Comparison of ENCODE assay signal across 10 cellular contexts in the genomic region with DNA sequence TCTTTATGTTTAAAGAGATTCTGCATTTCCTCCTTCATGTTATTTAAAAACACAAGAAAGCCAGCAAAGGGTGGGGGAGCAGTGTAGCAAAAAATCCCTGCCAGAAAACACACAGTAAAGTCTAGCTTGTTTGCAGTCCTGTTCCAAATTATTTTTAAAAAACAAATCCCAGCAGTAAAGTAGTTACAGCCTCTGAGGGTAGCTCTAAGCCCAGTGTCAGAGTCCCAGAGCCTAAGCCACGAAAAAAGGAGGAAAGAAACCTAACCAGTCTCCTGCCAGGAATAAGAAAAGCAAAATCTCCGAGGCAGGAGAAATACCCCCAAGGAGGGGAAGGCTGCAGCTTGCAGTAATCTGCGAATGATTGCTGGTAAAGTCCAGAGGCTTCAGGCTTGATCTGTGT.
DNase-seq lines count a peak whose midpoint lies in the region; ATAC-seq and TF ChIP-seq lines count a peak whose summit lies in the region.
"Had no signal": no experiment of that assay in that cellular context is flagged by ENCODE, and none has a peak within 500 bp of the region (broad histone marks: within the 10 kb centered on the region; RNA-seq: fewer than 3 reads in every experiment).

No MANE protein-coding gene starts in this region.

- no peaks in the 10 kb centered on the region for H3K9me3 Mint-ChIP-seq in natural killer cell
- no peaks in the 10 kb centered on the region for H3K9me3 Mint-ChIP-seq in activated CD4-positive, alpha-beta T cell treated with anti-CD3 and anti-CD28 coated beads, Interleukin-2, amount 10 ng/mL, durations not matched to agents 24 days and 14 days
- H3K9me3 Mint-ChIP-seq: neural crest cell had no signal

- H3K36me3 ChIP-seq in PC-3 (ENCODE audit: low read depth, low read length) (no peaks in the 10 kb centered on the region), esophagus muscularis mucosa (no peaks in the 10 kb centered on the region), mesodermal cell (ENCODE audit: control insufficient read depth, insufficient read depth, low read length) (no peaks in the 10 kb centered on the region), subcutaneous abdominal adipose tissue (ENCODE audit: control insufficient read depth in 5 of 5, insufficient read depth in 5 of 5, low read length in 5 of 5) (no peaks in the 10 kb centered on the region)

- H3K79me2 ChIP-seq in PC-3 (ENCODE audit: low read length) = no peaks in the 10 kb centered on the region

- TF ChIP-seq CTCF in PC-3 (conservative IDR thresholded peaks at IDR 0.05; ENCODE audit: low read depth, low read length) (no peak), esophagus muscularis mucosa (IDR thresholded peaks at IDR 0.05) (no peak), natural killer cell (IDR thresholded peaks at IDR 0.05) (no peak)

- H3K9me2 ChIP-seq in PC-3 (replicated peaks; ENCODE audit: low read length) = no peaks in the 10 kb centered on the region

- H3K4me2 ChIP-seq in PC-3 (ENCODE audit: low read length) = peak overlapping the region; percentile 56; the same call in 1 of the 2 replicates

- no peak for TF ChIP-seq EP300 in esophagus muscularis mucosa (IDR thresholded peaks at IDR 0.05)

- DNase-seq in PC-3 = no peak
- no peak for DNase-seq in esophagus muscularis mucosa (ENCODE audit: extremely low spot score)
- no peak for DNase-seq in natural killer cell
- no peak for DNase-seq in HCEC 1CT
- DNase-seq in activated CD4-positive, alpha-beta T cell treated with anti-CD3 and anti-CD28 coated beads, Interleukin-2, amount 10 ng/mL, durations not matched to agents 24 days and 14 days = no peak
- DNase-seq: NCI-H2029 had no signal

- H3K9me3 ChIP-seq in PC-3 (ENCODE audit: low read length) (no peaks in the 10 kb centered on the region), esophagus muscularis mucosa (no peaks in the 10 kb centered on the region), mesodermal cell (ENCODE audit: control insufficient read depth, low read length) (peaks cover 9% of the 10 kb centered on the region), subcutaneous abdominal adipose tissue (ENCODE audit: control insufficient read depth in 5 of 5, low read length in 5 of 5) (no peaks in the 10 kb centered on the region)

- 0 out of 2 replicates have a peak, but pooled peaks cover 4% of the 10 kb centered on the region for H3K4me1 ChIP-seq in PC-3 (ENCODE audit: insufficient read depth, low read length)
- H3K4me1 ChIP-seq in esophagus muscularis mucosa = peaks cover 10 to 90% (median 73%) of the 10 kb centered on the region in 4 donors
- peaks cover 36% of the 10 kb centered on the region for H3K4me1 ChIP-seq in mesodermal cell (ENCODE audit: control insufficient read depth, insufficient read depth, low read length, poor library complexity, severe bottlenecking)
- peaks cover 0 to 68% (median 47%) of the 10 kb centered on the region in 5 donors for H3K4me1 ChIP-seq in subcutaneous abdominal adipose tissue (ENCODE audit: control insufficient read depth in 5 of 5, insufficient read depth in 5 of 5, low read length in 5 of 5)

- no peak for TF ChIP-seq POLR2A in esophagus muscularis mucosa (IDR thresholded peaks at IDR 0.05; ENCODE audit: low read depth)

- no peak overlapping the region for H2AFZ ChIP-seq in PC-3 (ENCODE audit: low read length)

- peaks cover 28% of the 10 kb centered on the region in 2 donors for H3K27me3 Mint-ChIP-seq in natural killer cell (ENCODE audit: low read depth in 2 of 2)
- peaks cover 16% of the 10 kb centered on the region for H3K27me3 Mint-ChIP-seq in activated CD4-positive, alpha-beta T cell treated with anti-CD3 and anti-CD28 coated beads, Interleukin-2, amount 10 ng/mL, durations not matched to agents 24 days and 14 days

- CTCF ChIA-PET in PC-3 (lab: Charles Lee) = no interaction called here

- no peak overlapping the region for H3K4me3 Mint-ChIP-seq in natural killer cell
- no peak overlapping the region for H3K4me3 Mint-ChIP-seq in activated CD4-positive, alpha-beta T cell treated with anti-CD3 and anti-CD28 coated beads, Interleukin-2, amount 10 ng/mL, durations not matched to agents 24 days and 14 days

- BruUV-seq in PC-3 (replicated peaks; lab: Mats Ljungman, UMichigan) = no TSS peak

- no peak overlapping the region for H3K9ac ChIP-seq in PC-3 (ENCODE audit: low read length)
- peak overlapping the region in 4 of 5 donors; percentile 44 to 77 (median 66) for H3K9ac ChIP-seq in subcutaneous abdominal adipose tissue (ENCODE audit: low read length in 5 of 5)

- H3K27me3 ChIP-seq in PC-3 (ENCODE audit: low read length) (no peaks in the 10 kb centered on the region), esophagus muscularis mucosa (no peaks in the 10 kb centered on the region), subcutaneous abdominal adipose tissue (ENCODE audit: control insufficient read depth in 5 of 5, insufficient read depth in 4 of 5, low read length in 5 of 5) (no peaks in the 10 kb centered on the region)

- H3K27ac ChIP-seq in PC-3 (ENCODE audit: low read length) = no peak overlapping the region
- H3K27ac ChIP-seq in esophagus muscularis mucosa (replicated peaks in 1 of 4) = peak overlapping the region; percentile 83 to 89 (median 84)
- H3K27ac ChIP-seq in mesodermal cell (ENCODE audit: low read depth, low read length, severe bottlenecking) = peak overlapping the region; percentile 17
- peak overlapping the region; percentile 68 for H3K27ac ChIP-seq in subcutaneous abdominal adipose tissue (ENCODE audit: low read depth, low read length)

- H3K36me3 Mint-ChIP-seq in natural killer cell = no peaks in the 10 kb centered on the region
- H3K36me3 Mint-ChIP-seq in activated CD4-positive, alpha-beta T cell treated with anti-CD3 and anti-CD28 coated beads, Interleukin-2, amount 10 ng/mL, durations not matched to agents 24 days and 14 days (ENCODE audit: low read depth) = no peaks in the 10 kb centered on the region

- H3K4me1 Mint-ChIP-seq in natural killer cell = no peaks in the 10 kb centered on the region
- no peaks in the 10 kb centered on the region for H3K4me1 Mint-ChIP-seq in activated CD4-positive, alpha-beta T cell treated with anti-CD3 and anti-CD28 coated beads, Interleukin-2, amount 10 ng/mL, durations not matched to agents 24 days and 14 days

- H4K20me1 ChIP-seq in PC-3 (ENCODE audit: low read length) = no peaks in the 10 kb centered on the region

- intact Hi-C loops in PC-3 (cut with micrococcal nuclease) (no loop called here), esophagus muscularis mucosa (cut with DNase I) (loop anchor here (5.0 to 10.0 kb wide), 2 partner anchors 69 to 217 kb away; a partner anchor contains a TSS), natural killer cell (cut with micrococcal nuclease) (no loop called here)
- intact Hi-C loops in activated CD4-positive, alpha-beta T cell treated with anti-CD3 and anti-CD28 coated beads, Interleukin-2, amount 10 ng/mL, durations not matched to agents 24 days and 14 days (cut with micrococcal nuclease) = no loop called here

- ATAC-seq in PC-3 = no peak
- ATAC-seq in natural killer cell = no peak
- ATAC-seq in GM19023 (IDR thresholded peaks at IDR 0.05; ENCODE audit: unreplicated experiment) = no peak

- no peaks in the 10 kb centered on the region for H3F3A ChIP-seq in PC-3 (ENCODE audit: low read length, unreplicated experiment)

- POLR2A ChIA-PET in PC-3 (lab: Charles Lee; ENCODE audit: unreplicated experiment) = no interaction called here

- no peak overlapping the region for H3K4me3 ChIP-seq in PC-3 (ENCODE audit: low read length)
- H3K4me3 ChIP-seq in esophagus muscularis mucosa = peak overlapping the region; percentile 38 to 58 (median 48)
- H3K4me3 ChIP-seq in mesodermal cell (ENCODE audit: extremely low read depth, insufficient read depth, low read length, poor library complexity, severe bottlenecking) = no peak overlapping the region
- peak overlapping the region; percentile 42 to 59 (median 55) for H3K4me3 ChIP-seq in subcutaneous abdominal adipose tissue (ENCODE audit: low read depth in 1 of 5, low read length in 5 of 5)

- no peak overlapping the region for H3K27ac Mint-ChIP-seq in natural killer cell
- no peak overlapping the region for H3K27ac Mint-ChIP-seq in activated CD4-positive, alpha-beta T cell treated with anti-CD3 and anti-CD28 coated beads, Interleukin-2, amount 10 ng/mL, durations not matched to agents 24 days and 14 days

- WGBS in esophagus muscularis mucosa = 28% methylated on average over 3 of the region's 3 CpGs
- WGBS in mesodermal cell (ENCODE audit: insufficient coverage in 2 of 2), 2 experiments = 18% methylated on average over 3 of the region's 3 CpGs

Comparison
In these comparisons a context has a peak if more than half of its experiments do, and no peak if none do; other contexts are left out.
1. H3K4me3 ChIP-seq: peak in esophagus muscularis mucosa (4 of 4) and subcutaneous abdominal adipose tissue (5 of 5); none in PC-3 (single experiment) and mesodermal cell (single experiment).